In genomic region chr12:104673294-104674062, GRCh38 we compare ENCODE assay signal across 1 cellular context.
TF ChIP-seq lines count a peak whose summit lies in the region.

No MANE protein-coding gene starts in this region.

TF ChIP-seq in IMR-90, 13 proteins besides CTCF, POLR2A, EP300 and RAD21 (continued from another document):
- TF ChIP-seq USF2 (IDR thresholded peaks at IDR 0.05; ENCODE audit: low read depth, low read length) = no peak
- TF ChIP-seq MXI1 (IDR thresholded peaks at IDR 0.05; ENCODE audit: borderline replicate concordance, low read depth, low read length) = no peak
